In genomic region chr11:11620251-11620965, GRCh38 we compare ENCODE assay signal across 8 cellular contexts. TPM values are rescaled to one million over a fixed set of nuclear protein-coding genes. Genes with fewer than 3 reads are reported as not detected.
DNase-seq lines count a peak whose midpoint lies in the region; ATAC-seq, FAIRE-seq and TF ChIP-seq lines count a peak whose summit lies in the region.

No MANE protein-coding gene starts in this region.

- TF ChIP-seq CTCF in adrenal gland (IDR thresholded peaks at IDR 0.05), result no peak

- H3K9me3 ChIP-seq in adrenal gland (replicated peaks in 1 of 3) (no peaks in the 10 kb centered on the region), iPS-20b (ENCODE audit: insufficient read depth, low read depth, low read length) (no peaks in the 10 kb centered on the region), small intestine (ENCODE audit: control insufficient read depth, low read depth) (no peaks in the 10 kb centered on the region)

- H3K36me3 ChIP-seq in adrenal gland (replicated peaks in 1 of 2) (no peaks in the 10 kb centered on the region), iPS-20b (ENCODE audit: insufficient read depth, low read depth, low read length) (no peaks in the 10 kb centered on the region), small intestine (ENCODE audit: control insufficient read depth in 2 of 2, insufficient read depth in 2 of 2, low read length in 2 of 2) (no peaks in the 10 kb centered on the region)

- H3K4me3 ChIP-seq in GM08714 (ENCODE audit: low read length) (peak overlapping the region; percentile 69; the same call in 1 of the 2 replicates), adrenal gland (peak overlapping the region in 2 of 4 donors; percentile 32 to 65), iPS-20b (ENCODE audit: low read length) (peak overlapping the region; percentile 79), small intestine (ENCODE audit: low read depth in 1 of 2, low read length in 2 of 2) (peak overlapping the region; percentile 31 to 45)

- DNase-seq in NCI-H1092 treated with DMSO at 0.1 percent for 48 hours (lab: John Stamatoyannopoulos, UW), result peak; percentile 78
- DNase-seq in adrenal gland, result peak; percentile 26 to 68 (median 33)
- DNase-seq in small intestine, result peak; percentile 45
- DNase-seq in pons (ENCODE audit: low spot score), result no peak

- TF ChIP-seq POLR2A in adrenal gland (IDR thresholded peaks at IDR 0.05), result no peak

- H3K4me1 ChIP-seq in adrenal gland (replicated peaks in 1 of 2) (peaks cover 11 to 17% of the 10 kb centered on the region in 2 donors), iPS-20b (ENCODE audit: insufficient read depth, low read length) (peaks cover 4% of the 10 kb centered on the region; the same call in 1 of the 2 replicates), small intestine (ENCODE audit: control insufficient read depth in 2 of 2, insufficient read depth in 1 of 2, low read depth in 1 of 2, low read length in 1 of 2) (peaks cover 0 to 2% of the 10 kb centered on the region in 2 donors)

- peak overlapping the region; percentile 56; the same call in 1 of the 2 replicates for H3K9ac ChIP-seq in iPS-20b (ENCODE audit: low read depth, low read length)

- no peak for FAIRE-seq in small intestine (lab: Jason Lieb, UNC)

- 2 to 11% (median 7%) methylated on average over 14 to 50 of the region's 50 CpGs for WGBS in adrenal gland, 4 donors
- WGBS in small intestine, 3 donors, result 3 to 9% (median 5%) methylated on average over 41 to 50 of the region's 50 CpGs

- H3K27ac ChIP-seq in adrenal gland, result no peak overlapping the region
- H3K27ac ChIP-seq in iPS-20b (ENCODE audit: low read length), result no peak overlapping the region
- H3K27ac ChIP-seq in small intestine (ENCODE audit: low read depth in 1 of 2, low read length in 1 of 2), result peak overlapping the region in 1 of 2 donors; percentile 32

- ATAC-seq in GM21528 (IDR thresholded peaks at IDR 0.05; ENCODE audit: low FRiP score, unreplicated experiment) (no peak), GM18873 (IDR thresholded peaks at IDR 0.05; ENCODE audit: low FRiP score, unreplicated experiment) (no peak)

- H3K27me3 ChIP-seq in adrenal gland (peaks cover 12% of the 10 kb centered on the region), iPS-20b (ENCODE audit: insufficient read depth, low read length) (peaks cover 64% of the 10 kb centered on the region), small intestine (ENCODE audit: control insufficient read depth in 2 of 2, insufficient read depth in 2 of 2, low read length in 2 of 2) (peaks cover 5 to 8% of the 10 kb centered on the region in 2 donors)

- intact Hi-C loops in adrenal gland (cut with DNase I), result no loop called here

RNA-seq across cellular contexts. Expression of gene GALNT18, which starts 1.4 kb away (rescaled TPM):
- total RNA-seq in adrenal gland, result 10 to 100 TPM in 1 of 8 donors, 1 to 10 TPM in 7; 1.4 to 15.1 (median 7.4) TPM
- polyA plus RNA-seq in adrenal gland (1 to 10 TPM; 3.8 to 4.5 (median 4.0) TPM), small intestine (10 to 100 TPM in 1 of 3 donors, 1 to 10 TPM in 1, under 1 TPM in 1; 0.45 to 18.9 (median 1.4) TPM)
